In the genomic region with DNA sequence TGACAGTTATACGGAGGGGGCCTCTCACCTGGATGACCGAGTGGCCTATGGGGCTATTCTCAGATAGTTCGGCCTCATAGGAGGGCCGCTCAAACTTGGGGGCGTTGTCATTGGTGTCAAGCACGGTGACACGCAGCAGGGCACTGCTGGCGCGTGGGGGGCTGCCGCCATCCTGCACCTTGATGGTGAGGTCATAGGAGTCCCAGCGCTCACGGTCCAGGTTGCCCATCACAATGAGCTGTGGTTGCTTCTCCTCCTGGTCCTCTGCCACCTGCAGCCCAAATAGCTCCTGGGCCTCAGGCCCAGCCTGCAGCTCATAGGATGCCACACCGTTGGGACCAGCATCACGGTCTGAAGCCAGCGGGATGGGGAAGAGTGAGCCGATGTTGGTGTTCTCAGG, we compare ENCODE assay signal across 20 cellular contexts. TPM values are rescaled to one million over a fixed set of nuclear protein-coding genes. Genes with fewer than 3 reads are reported as not detected.
"Had no signal": no experiment of that assay in that cellular context is flagged by ENCODE, and none has a peak within 500 bp of the region (broad histone marks: within the 10 kb centered on the region; RNA-seq: fewer than 3 reads in every experiment).

No MANE protein-coding gene starts in this region.

- FAIRE-seq: endometrium had no signal

- DNase-seq: activated CD4-positive, alpha-beta T cell treated with anti-CD3 and anti-CD28 coated beads for 1 hour; activated CD4-positive, alpha-beta T cell treated with anti-CD3 and anti-CD28 coated beads, Interleukin-2, amount 50 U/mL, for 48 hours; activated naive CD4-positive, alpha-beta T cell; activated T-cell treated with anti-CD3 and anti-CD28 coated beads for 4 hours; anterior cingulate cortex; central memory CD4-positive, alpha-beta T cell; heart right ventricle; mesenchymal stem cell; retina; stimulated activated CD4-positive, alpha-beta T cell treated with anti-CD3 and anti-CD28 coated beads, Interleukin-12 subunit alpha, Interleukin-12 subunit beta, amount 100 ng/mL, for 4 hours; stimulated activated CD4-positive, alpha-beta T cell treated with anti-CD3 and anti-CD28 coated beads, Interleukin-1b, Interleukin-23, amount 100 ng/mL, for 48 hours; stimulated activated naive CD8-positive, alpha-beta T cell treated with anti-CD3 and anti-CD28 coated beads, Interleukin-15, Interleukin-2, amounts not matched to agents 100 U/mL and 50 U/mL, for 24 hours; SW 1271; T-helper 2 cell; WERI-Rb-1 had no signal

- H3K27ac ChIP-seq: coronary artery, WERI-Rb-1 had no signal

- H3K4me3 ChIP-seq: coronary artery, heart right ventricle, mucosa of descending colon had no signal

- H3K9me3 ChIP-seq: heart right ventricle, mucosa of descending colon had no signal

- ATAC-seq: heart right ventricle; mucosa of descending colon; naive thymus-derived CD8-positive, alpha-beta T cell; stimulated activated naive CD8-positive, alpha-beta T cell treated with anti-CD3 and anti-CD28 coated beads, Interleukin-15, Interleukin-2, amounts not matched to agents 100 U/mL and 50 U/mL, for 24 hours had no signal

- H3K36me3 ChIP-seq: WERI-Rb-1 had no signal

RNA-seq across cellular contexts. Expression of a gene that starts 9.7 kb away (rescaled TPM):
- total RNA-seq: activated T-helper 1 cell treated with anti-CD3 and anti-CD28 coated beads, Interleukin-12 subunit alpha, Interleukin-12 subunit beta, Interleukin-2, Interleukin-4 antibody, amounts not matched to agents 30 ng/mL and 10 ng/mL and 1 ng/mL, durations not matched to agents 14 hours and 24 hours and 36 hours; naive thymus-derived CD8-positive, alpha-beta T cell had no signal
